Comparison of ENCODE assay signal across 1 cellular context in genomic region chr7:8742837-8743236, GRCh38.
TF ChIP-seq lines count a peak whose summit lies in the region.

No MANE protein-coding gene starts in this region.

TF ChIP-seq in GM12878, 131 proteins besides CTCF, POLR2A, EP300 and RAD21 (continued from another document):
- TF ChIP-seq PML (IDR thresholded peaks at IDR 0.05; ENCODE audit: low read length) = no peak
- TF ChIP-seq FOXM1 (IDR thresholded peaks at IDR 0.05; ENCODE audit: low read depth, low read length) = no peak
- no peak for TF ChIP-seq CEBPB (IDR thresholded peaks at IDR 0.05; ENCODE audit: borderline replicate concordance in 1 of 2, low read depth in 2 of 2, low read length in 2 of 2)
- TF ChIP-seq MTA3 (IDR thresholded peaks at IDR 0.05; ENCODE audit: borderline replicate concordance, low read length) = no peak
- no peak for TF ChIP-seq KLF5 (IDR thresholded peaks at IDR 0.05; ENCODE audit: partially characterized antibody)
- no peak for TF ChIP-seq FOS (IDR thresholded peaks at IDR 0.05; ENCODE audit: borderline replicate concordance, extremely low read depth, insufficient read length)
- no peak for TF ChIP-seq HCFC1 (IDR thresholded peaks at IDR 0.05; ENCODE audit: low read length)
- TF ChIP-seq PRDM15 (CRISPR knock-in tag; IDR thresholded peaks at IDR 0.05) = no peak
TF ChIP-seq in GM12878: peak in this region for 0.
